Comparison of ENCODE assay signal across 20 cellular contexts in the genomic region with DNA sequence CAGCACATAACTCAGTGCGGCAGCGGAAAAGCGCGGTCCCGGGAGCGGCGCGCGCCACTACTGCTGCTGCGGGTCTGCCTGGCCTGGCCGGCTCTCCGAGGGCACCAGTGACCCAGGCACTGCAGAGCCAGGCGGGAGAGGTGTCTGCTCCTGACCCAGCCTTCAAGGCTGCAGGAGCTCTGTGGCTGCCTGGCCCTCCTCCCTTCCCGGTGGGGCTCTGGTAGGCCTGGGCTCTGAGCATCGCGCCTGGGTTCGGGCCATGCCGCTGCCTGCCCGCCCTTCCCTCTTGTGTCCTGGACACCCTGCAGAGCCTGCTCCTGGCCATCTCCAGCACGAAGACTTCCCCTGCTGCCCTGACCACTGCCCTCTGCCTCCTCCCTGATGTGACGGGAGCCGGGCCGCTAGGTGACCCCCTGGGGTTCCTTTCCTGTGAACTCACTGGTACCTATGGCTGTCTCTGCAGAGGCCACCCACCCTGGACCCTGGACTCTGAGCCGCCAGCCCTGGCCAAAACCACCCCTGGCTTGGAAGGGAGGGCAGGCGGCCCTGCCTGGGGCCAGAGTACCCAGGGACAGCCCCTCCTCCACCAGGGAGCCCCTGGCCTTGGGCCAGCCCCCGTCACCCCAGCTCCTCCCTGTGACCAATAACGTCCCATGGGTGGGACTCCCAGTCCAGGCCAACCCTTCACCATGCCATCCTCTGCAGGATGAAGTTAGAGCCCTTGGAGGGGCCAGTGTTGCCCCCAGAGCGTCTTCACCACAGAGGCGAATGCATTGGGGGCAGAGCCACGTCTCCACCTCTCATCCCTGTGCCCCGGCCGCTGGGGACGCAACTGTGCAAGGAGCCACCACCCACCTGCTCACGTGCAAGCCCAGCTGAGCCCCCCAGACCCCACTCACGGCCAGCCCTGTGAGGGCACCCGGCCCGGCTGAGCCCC. TPM values are rescaled to one million over a fixed set of nuclear protein-coding genes. Genes with fewer than 3 reads are reported as not detected.
DNase-seq lines count a peak whose midpoint lies in the region; ATAC-seq and TF ChIP-seq lines count a peak whose summit lies in the region.
"Had no signal": no experiment of that assay in that cellular context is flagged by ENCODE, and none has a peak within 500 bp of the region (broad histone marks: within the 10 kb centered on the region; RNA-seq: fewer than 3 reads in every experiment).

No MANE protein-coding gene starts in this region.

- H3K27ac Mint-ChIP-seq in nephron (peak overlapping the region; percentile 77 to 96 (median 95)), HFFc6 (no peak overlapping the region)
- no peak overlapping the region for H3K27ac Mint-ChIP-seq in activated T-cell treated with anti-CD3 and anti-CD28 coated beads, Interleukin-2, amount 50 U/mL, for 24 hours
- H3K27ac Mint-ChIP-seq: activated CD4-positive, alpha-beta T cell treated with anti-CD3 and anti-CD28 coated beads, Interleukin-2, amount 10 ng/mL, durations not matched to agents 24 days and 14 days; T-helper 2 cell treated with Interferon-gamma antibody and Interleukin-4, amounts not matched to agents 5 μg/mL and 100 μg/mL, for 36 hours had no signal

- no peaks in the 10 kb centered on the region for H3K27me3 Mint-ChIP-seq in nephron (ENCODE audit: low read depth)
- H3K27me3 Mint-ChIP-seq in activated T-cell treated with anti-CD3 and anti-CD28 coated beads, Interleukin-2, amount 50 U/mL, for 24 hours, result no peaks in the 10 kb centered on the region
- peaks cover 7% of the 10 kb centered on the region for H3K27me3 Mint-ChIP-seq in HFFc6 (ENCODE audit: insufficient read depth)
- H3K27me3 Mint-ChIP-seq: activated CD4-positive, alpha-beta T cell treated with anti-CD3 and anti-CD28 coated beads, Interleukin-2, amount 10 ng/mL, durations not matched to agents 24 days and 14 days; CD8-positive, alpha-beta memory T cell had no signal

- H3K27me3 ChIP-seq in cardiac muscle cell (no peaks in the 10 kb centered on the region), colonic mucosa (no peaks in the 10 kb centered on the region), upper lobe of left lung (no peaks in the 10 kb centered on the region)

- H3K4me3 ChIP-seq in cardiac muscle cell, result no peak overlapping the region
- no peak overlapping the region for H3K4me3 ChIP-seq in colonic mucosa
- H3K4me3 ChIP-seq in upper lobe of left lung, result no peak overlapping the region
- H3K4me3 ChIP-seq: A549, GM23248 had no signal

- H3K4me3 Mint-ChIP-seq in nephron (peak overlapping the region in 1 of 3 experiments; percentile 53), HFFc6 (no peak overlapping the region)
- no peak overlapping the region for H3K4me3 Mint-ChIP-seq in activated T-cell treated with anti-CD3 and anti-CD28 coated beads, Interleukin-2, amount 50 U/mL, for 24 hours
- H3K4me3 Mint-ChIP-seq: activated CD4-positive, alpha-beta T cell treated with anti-CD3 and anti-CD28 coated beads, Interleukin-2, amount 10 ng/mL, durations not matched to agents 24 days and 14 days; CD8-positive, alpha-beta memory T cell; T-helper 2 cell treated with Interferon-gamma antibody and Interleukin-4, amounts not matched to agents 5 μg/mL and 100 μg/mL, for 36 hours had no signal

- no peak for TF ChIP-seq EP300 in upper lobe of left lung (IDR thresholded peaks at IDR 0.05)

- H3K9ac ChIP-seq in colonic mucosa (ENCODE audit: low read depth in 2 of 2, low read length in 2 of 2), result no peak overlapping the region

- H3K9me3 ChIP-seq in cardiac muscle cell (ENCODE audit: low read depth) (no peaks in the 10 kb centered on the region), colonic mucosa (no peaks in the 10 kb centered on the region), upper lobe of left lung (no peaks in the 10 kb centered on the region)
- H3K9me3 ChIP-seq: A549 had no signal

- TF ChIP-seq CTCF in cardiac muscle cell (IDR thresholded peaks at IDR 0.05; ENCODE audit: low read depth, low read length) (no peak), colonic mucosa (IDR thresholded peaks at IDR 0.05) (no peak), nephron (IDR thresholded peaks at IDR 0.05; ENCODE audit: unreplicated experiment in 3 of 3) (no peak), upper lobe of left lung (IDR thresholded peaks at IDR 0.05) (no peak), HFFc6 (IDR thresholded peaks at IDR 0.05) (no peak)

- no peaks in the 10 kb centered on the region for H3K36me3 ChIP-seq in cardiac muscle cell
- H3K36me3 ChIP-seq in colonic mucosa, result no peaks in the 10 kb centered on the region
- no peaks in the 10 kb centered on the region for H3K36me3 ChIP-seq in upper lobe of left lung

- no peaks in the 10 kb centered on the region for H3K9me3 Mint-ChIP-seq in nephron
- H3K9me3 Mint-ChIP-seq in activated T-cell treated with anti-CD3 and anti-CD28 coated beads, Interleukin-2, amount 50 U/mL, for 24 hours, result no peaks in the 10 kb centered on the region
- no peaks in the 10 kb centered on the region for H3K9me3 Mint-ChIP-seq in HFFc6
- H3K9me3 Mint-ChIP-seq: activated CD4-positive, alpha-beta T cell treated with anti-CD3 and anti-CD28 coated beads, Interleukin-2, amount 10 ng/mL, durations not matched to agents 24 days and 14 days; CD8-positive, alpha-beta memory T cell; T-helper 2 cell treated with Interferon-gamma antibody and Interleukin-4, amounts not matched to agents 5 μg/mL and 100 μg/mL, for 36 hours had no signal

- TF ChIP-seq POLR2A in upper lobe of left lung (IDR thresholded peaks at IDR 0.05), result no peak

- H3K4me1 Mint-ChIP-seq in nephron (peaks cover 9% of the 10 kb centered on the region), HFFc6 (ENCODE audit: low read depth) (no peaks in the 10 kb centered on the region; the same call in 1 of the 2 replicates)
- peaks cover 22% of the 10 kb centered on the region for H3K4me1 Mint-ChIP-seq in activated T-cell treated with anti-CD3 and anti-CD28 coated beads, Interleukin-2, amount 50 U/mL, for 24 hours (ENCODE audit: low read depth)

- H3K36me3 Mint-ChIP-seq in nephron (ENCODE audit: low read depth) (no peaks in the 10 kb centered on the region), HFFc6 (ENCODE audit: low read depth) (no peaks in the 10 kb centered on the region)
- H3K36me3 Mint-ChIP-seq in activated T-cell treated with anti-CD3 and anti-CD28 coated beads, Interleukin-2, amount 50 U/mL, for 24 hours (ENCODE audit: low read depth), result no peaks in the 10 kb centered on the region
- H3K36me3 Mint-ChIP-seq: CD8-positive, alpha-beta memory T cell had no signal

- no peak for ATAC-seq in Right ventricle myocardium superior (ENCODE audit: poor library complexity)
- ATAC-seq in upper lobe of left lung (ENCODE audit: low FRiP score in 2 of 2), result no peak

- 72 to 75% methylated on average over 22 to 37 of the region's 37 CpGs for WGBS in upper lobe of left lung, 2 donors

- intact Hi-C loops in Right ventricle myocardium superior (cut with DNase I) (no loop called here), colonic mucosa (cut with DNase I) (no loop called here)

- H3K4me1 ChIP-seq in cardiac muscle cell (ENCODE audit: low read depth), result peaks cover 14% of the 10 kb centered on the region
- peaks cover 21% of the 10 kb centered on the region for H3K4me1 ChIP-seq in colonic mucosa
- peaks cover 51 to 72% (median 68%) of the 10 kb centered on the region in 4 donors for H3K4me1 ChIP-seq in upper lobe of left lung

- DNase-seq in cardiac muscle cell (ENCODE audit: low read depth in 1 of 2, low spot score in 1 of 2) (no peak), Right ventricle myocardium superior (no peak), colonic mucosa (no peak), upper lobe of left lung (peak in 1 of 2 donors; percentile 81), GOT3 (lab: John Stamatoyannopoulos, UW) (no peak), HFFc6 (no peak)
- DNase-seq in activated T-cell treated with anti-CD3 and anti-CD28 coated beads, Interleukin-2, amount 50 U/mL, for 24 hours, result no peak
- DNase-seq: activated CD4-positive, alpha-beta T cell treated with anti-CD3 and anti-CD28 coated beads, Interleukin-2, amount 10 ng/mL, durations not matched to agents 24 days and 14 days; activated T-cell treated with anti-CD3 and anti-CD28 coated beads, Interleukin-2, amount 50 U/mL, for 48 hours; CD8-positive, alpha-beta memory T cell; erythroblast; GM23248; KG1; mammary epithelial cell; NCI-H1694; posterior cingulate gyrus; stimulated activated CD4-positive, alpha-beta T cell treated with anti-CD3 and anti-CD28 coated beads, Interleukin-1b, Interleukin-23, amount 100 ng/mL, for 48 hours had no signal

- H3K27ac ChIP-seq in cardiac muscle cell (peak overlapping the region; percentile 36), colonic mucosa (peak overlapping the region; percentile 87), upper lobe of left lung (peak overlapping the region; percentile 84 to 95 (median 88))
- H3K27ac ChIP-seq: GM23248 had no signal

RNA-seq across cellular contexts. Expression of a gene that starts 32.9 kb away (rescaled TPM):
- 60.2 and 66.4 TPM in 2 replicates for total RNA-seq in cardiac muscle cell
- 48.9 and 60.1 TPM in 2 replicates for polyA plus RNA-seq in cardiac muscle cell
- 107 TPM for total RNA-seq in Right ventricle myocardium superior
- 10 to 100 TPM; 54.9 to 66.5 TPM for total RNA-seq in colonic mucosa
- total RNA-seq in upper lobe of left lung, result 10 to 100 TPM; 38.0 to 72.3 (median 49.3) TPM
- total RNA-seq in HFFc6 (2021; fragmentation: NEBNext Ultra II Directional; extraction: Animal tissue kit (Norgen Biotek cat#: 25700)), result 10 to 100 TPM; 27.9 to 33.6 (median 31.2) TPM

Comparison
In these comparisons a context has a peak if more than half of its experiments do, and no peak if none do; other contexts are left out.
1. H3K27ac ChIP-seq: peak in every context shown above with its lines; median percentile 88 in upper lobe of left lung; 87 in colonic mucosa; 36 in cardiac muscle cell.
2. H3K27ac Mint-ChIP-seq: peak in nephron (3 of 3); none in activated T-cell treated with anti-CD3 and anti-CD28 coated beads, Interleukin-2, amount 50 U/mL, for 24 hours (single experiment) and HFFc6 (single experiment).